ENCODE assay signal across 37 cellular contexts in genomic region chr1:42010381-42010780, GRCh38.
"Had no signal": no experiment of that assay in that cellular context is flagged by ENCODE, and none has a peak within 500 bp of the region (broad histone marks: within the 10 kb centered on the region; RNA-seq: fewer than 3 reads in every experiment).

No MANE protein-coding gene starts in this region.

- H3K27ac ChIP-seq: adrenal gland, body of pancreas, brain microvascular endothelial cell, breast epithelium, cardiac muscle cell, VCaP had no signal

- H3K4me3 Mint-ChIP-seq: activated B cell treated with CpG ODN at 0.5 μM for 24 hours; activated CD4-positive, alpha-beta memory T cell treated with anti-CD3 and anti-CD28 coated beads for 36 hours; activated CD4-positive, alpha-beta T cell treated with anti-CD3 and anti-CD28 coated beads, Interleukin-2, amount 10 ng/mL, durations not matched to agents 7 days and 5 days; activated CD8-positive, alpha-beta T cell treated with anti-CD3 and anti-CD28 coated beads for 36 hours; activated naive CD4-positive, alpha-beta T cell treated with anti-CD3 and anti-CD28 coated beads for 36 hours; activated naive CD8-positive, alpha-beta T cell treated with anti-CD3 and anti-CD28 coated beads for 36 hours; activated T-cell treated with anti-CD3 and anti-CD28 coated beads, Interleukin-2, amount 50 U/mL, for 4 hours; activated T-cell treated with anti-CD3 and anti-CD28 coated beads, Interleukin-2, amount 50 U/mL, for 72 hours; activated T-helper 1 cell treated with anti-CD3 and anti-CD28 coated beads, Interleukin-12 subunit alpha, Interleukin-12 subunit beta, Interleukin-2, Interleukin-4 antibody, amounts not matched to agents 30 ng/mL and 10 ng/mL and 1 ng/mL, durations not matched to agents 14 hours and 24 hours and 36 hours; activated T-helper 17 cell treated with anti-CD3 and anti-CD28 coated beads, Interleukin-2, amount 50 U/mL, for 72 hours; central memory CD8-positive, alpha-beta T cell; T-helper 1 cell treated with Interleukin-12 subunit alpha and Interleukin-12 subunit beta and Interleukin-4 antibody, amounts not matched to agents 30 μg/mL and 1 μg/mL, for 36 hours; T-helper 2 cell treated with Interferon-gamma antibody and Interleukin-4, amounts not matched to agents 5 μg/mL and 100 μg/mL, for 36 hours had no signal

- H3K27me3 ChIP-seq: adrenal gland, body of pancreas, brain microvascular endothelial cell, breast epithelium had no signal

- H3K36me3 Mint-ChIP-seq: activated CD4-positive, alpha-beta memory T cell treated with anti-CD3 and anti-CD28 coated beads for 36 hours had no signal

- H3K4me1 ChIP-seq: body of pancreas, breast epithelium had no signal

- H3K27ac Mint-ChIP-seq: activated B cell treated with CpG ODN at 0.5 μM for 24 hours; activated CD4-positive, alpha-beta memory T cell treated with anti-CD3 and anti-CD28 coated beads for 36 hours; activated CD4-positive, alpha-beta T cell treated with anti-CD3 and anti-CD28 coated beads, Interleukin-2, amount 10 ng/mL, durations not matched to agents 7 days and 5 days; activated CD8-positive, alpha-beta T cell treated with anti-CD3 and anti-CD28 coated beads for 36 hours; activated naive CD4-positive, alpha-beta T cell treated with anti-CD3 and anti-CD28 coated beads for 36 hours; activated naive CD4-positive, alpha-beta T cell treated with anti-CD3 and anti-CD28 coated beads, Interleukin-2, amount 50 U/mL, for 72 hours; activated naive CD8-positive, alpha-beta T cell treated with anti-CD3 and anti-CD28 coated beads for 36 hours; activated T-cell treated with anti-CD3 and anti-CD28 coated beads, Interleukin-2, amount 50 U/mL, for 72 hours; activated T-helper 1 cell treated with anti-CD3 and anti-CD28 coated beads, Interleukin-12 subunit alpha, Interleukin-12 subunit beta, Interleukin-2, Interleukin-4 antibody, amounts not matched to agents 30 ng/mL and 10 ng/mL and 1 ng/mL, durations not matched to agents 14 hours and 24 hours and 36 hours; activated T-helper 17 cell treated with anti-CD3 and anti-CD28 coated beads, Interleukin-2, amount 50 U/mL, for 72 hours; T-helper 1 cell treated with Interleukin-12 subunit alpha and Interleukin-12 subunit beta and Interleukin-4 antibody, amounts not matched to agents 30 μg/mL and 1 μg/mL, for 36 hours; T-helper 2 cell treated with Interferon-gamma antibody and Interleukin-4, amounts not matched to agents 5 μg/mL and 100 μg/mL, for 36 hours had no signal

- H3K27me3 Mint-ChIP-seq: activated CD4-positive, alpha-beta memory T cell treated with anti-CD3 and anti-CD28 coated beads for 36 hours; activated CD4-positive, alpha-beta T cell treated with anti-CD3 and anti-CD28 coated beads, Interleukin-2, amount 10 ng/mL, durations not matched to agents 7 days and 5 days; activated CD8-positive, alpha-beta T cell treated with anti-CD3 and anti-CD28 coated beads for 36 hours; activated naive CD8-positive, alpha-beta T cell treated with anti-CD3 and anti-CD28 coated beads for 36 hours; activated T-helper 17 cell treated with anti-CD3 and anti-CD28 coated beads, Interleukin-2, amount 50 U/mL, for 72 hours; central memory CD8-positive, alpha-beta T cell had no signal

- H3K36me3 ChIP-seq: adrenal gland, brain microvascular endothelial cell, breast epithelium, cardiac muscle cell had no signal

- ATAC-seq: activated CD8-positive, alpha-beta T cell treated with anti-CD3 and anti-CD28 coated beads for 36 hours; activated naive CD4-positive, alpha-beta T cell treated with anti-CD3 and anti-CD28 coated beads, Interleukin-2, amount 50 U/mL, for 72 hours; activated T-cell treated with anti-CD3 and anti-CD28 coated beads, Interleukin-2, amount 50 U/mL, for 4 hours; activated T-cell treated with anti-CD3 and anti-CD28 coated beads, Interleukin-2, amount 50 U/mL, for 72 hours; activated T-helper 17 cell treated with anti-CD3 and anti-CD28 coated beads, Interleukin-2, amount 50 U/mL, for 72 hours; body of pancreas had no signal

- DNase-seq: activated B cell treated with CpG ODN at 0.5 μM for 24 hours; activated CD4-positive, alpha-beta memory T cell treated with anti-CD3 and anti-CD28 coated beads for 36 hours; activated CD4-positive, alpha-beta T cell treated with anti-CD3 and anti-CD28 coated beads for 4 hours; activated CD4-positive, alpha-beta T cell treated with anti-CD3 and anti-CD28 coated beads, Interleukin-2, amount 10 ng/mL, durations not matched to agents 7 days and 5 days; activated CD4-positive, alpha-beta T cell treated with anti-CD3 and anti-CD28 coated beads, Interleukin-2, amount 50 U/mL, for 4 hours; activated CD4-positive, CD25-positive, alpha-beta regulatory T cell treated with anti-CD3 and anti-CD28 coated beads, Interleukin-2, amount 50 U/mL, for 72 hours; activated CD8-positive, alpha-beta memory T cell treated with anti-CD3 and anti-CD28 coated beads, Interleukin-2, amount 50 U/mL, for 4 hours; activated CD8-positive, alpha-beta T cell treated with anti-CD3 and anti-CD28 coated beads for 36 hours; activated effector memory CD4-positive, alpha-beta T cell treated with anti-CD3 and anti-CD28 coated beads, Interleukin-2, amount 50 U/mL, for 16 hours; activated gamma-delta T cell treated with Interleukin-2 at 50 U/mL for 16 hours; activated naive CD4-positive, alpha-beta T cell; activated naive CD4-positive, alpha-beta T cell treated with anti-CD3 and anti-CD28 coated beads for 36 hours; activated naive CD4-positive, alpha-beta T cell treated with anti-CD3 and anti-CD28 coated beads, Interleukin-2, amount 50 U/mL, for 16 hours; activated naive CD8-positive, alpha-beta T cell treated with anti-CD3 and anti-CD28 coated beads for 36 hours; activated T-cell treated with anti-CD3 and anti-CD28 coated beads for 4 hours; activated T-cell treated with anti-CD3 and anti-CD28 coated beads, Interleukin-2, amount 50 U/mL, for 1 hour; activated T-cell treated with anti-CD3 and anti-CD28 coated beads, Interleukin-2, amount 50 U/mL, for 4 hours; activated T-cell treated with anti-CD3 and anti-CD28 coated beads, Interleukin-2, amount 50 U/mL, for 72 hours; adrenal gland; amniotic stem cell; aorta; body of pancreas; brain microvascular endothelial cell; caudate nucleus; cerebellar nuclear complex; T-helper 1 cell; T-helper 2 cell; T-helper 9 cell had no signal

- H3K9me3 ChIP-seq: adrenal gland, body of pancreas, breast epithelium had no signal

- H3K4me3 ChIP-seq: adrenal gland, body of pancreas, breast epithelium, cardiac muscle cell had no signal

- H3K9me3 Mint-ChIP-seq: activated B cell treated with CpG ODN at 0.5 μM for 24 hours; activated CD4-positive, alpha-beta memory T cell treated with anti-CD3 and anti-CD28 coated beads for 36 hours; activated CD4-positive, alpha-beta T cell treated with anti-CD3 and anti-CD28 coated beads, Interleukin-2, amount 10 ng/mL, durations not matched to agents 7 days and 5 days; activated CD8-positive, alpha-beta T cell treated with anti-CD3 and anti-CD28 coated beads for 36 hours; activated naive CD4-positive, alpha-beta T cell treated with anti-CD3 and anti-CD28 coated beads for 36 hours; activated T-cell treated with anti-CD3 and anti-CD28 coated beads, Interleukin-2, amount 50 U/mL, for 4 hours; activated T-helper 1 cell treated with anti-CD3 and anti-CD28 coated beads, Interleukin-12 subunit alpha, Interleukin-12 subunit beta, Interleukin-2, Interleukin-4 antibody, amounts not matched to agents 30 ng/mL and 10 ng/mL and 1 ng/mL, durations not matched to agents 14 hours and 24 hours and 36 hours; activated T-helper 17 cell treated with anti-CD3 and anti-CD28 coated beads, Interleukin-2, amount 50 U/mL, for 72 hours; central memory CD8-positive, alpha-beta T cell; T-helper 1 cell treated with Interleukin-12 subunit alpha and Interleukin-12 subunit beta and Interleukin-4 antibody, amounts not matched to agents 30 μg/mL and 1 μg/mL, for 36 hours; T-helper 2 cell treated with Interferon-gamma antibody and Interleukin-4, amounts not matched to agents 5 μg/mL and 100 μg/mL, for 36 hours had no signal
